Comparison of ENCODE assay signal across 8 cellular contexts in the genomic region with DNA sequence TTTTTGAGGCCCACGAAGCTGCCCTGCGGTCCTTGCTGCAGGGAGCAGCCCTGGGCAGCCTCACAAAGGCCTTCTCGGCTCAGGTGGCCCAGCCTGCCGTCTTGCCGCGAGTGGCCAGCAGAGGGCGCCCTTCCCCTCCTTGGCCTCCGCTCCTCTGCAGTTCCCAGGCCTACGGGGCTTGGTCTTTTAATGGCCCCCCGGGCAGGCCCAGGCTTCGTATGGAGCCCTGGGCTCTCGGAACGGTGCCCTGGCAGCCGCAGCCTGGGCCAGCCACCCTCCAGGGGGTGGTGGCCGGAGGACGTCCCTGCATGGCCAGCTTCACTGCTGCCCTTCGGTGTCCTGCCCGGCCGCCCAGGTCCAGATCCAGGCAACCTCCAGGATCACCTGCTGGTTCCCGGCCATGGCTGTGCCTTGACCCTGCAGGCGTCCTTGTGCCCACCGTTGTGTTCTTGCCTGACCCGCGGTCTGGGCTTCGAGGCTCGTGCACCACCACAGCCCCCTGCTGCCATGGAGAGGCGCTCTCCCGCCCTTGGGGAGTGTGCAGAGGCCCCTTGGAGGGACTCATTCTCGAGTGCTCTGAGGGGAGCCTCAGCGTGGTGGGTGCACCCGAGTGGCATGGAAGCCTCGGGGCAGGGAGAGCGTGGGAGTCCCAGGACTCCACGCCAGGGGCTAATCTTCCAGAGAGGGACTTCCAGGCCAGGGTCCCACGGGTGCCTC. TPM values are rescaled to one million over a fixed set of nuclear protein-coding genes. Genes with fewer than 3 reads are reported as not detected.
A peak's percentile ranks its signal among the peaks of the same experiment; 100 is the strongest.
DNase-seq lines count a peak whose midpoint lies in the region; ATAC-seq and TF ChIP-seq lines count a peak whose summit lies in the region.

No MANE protein-coding gene starts in this region.

- TF ChIP-seq RAD21 in HCT116 (IDR thresholded peaks at IDR 0.05; ENCODE audit: low read depth), result peak; percentile 86

- H3K4ac ChIP-seq in trophoblast cell (ENCODE audit: low read depth, low read length), result no peak overlapping the region

- RAD21 ChIA-PET in HCT116 (lab: Charles Lee; ENCODE audit: low non-redundant PET in 1 of 2, low total read pairs in 2 of 2, uncharacterized antibody in 2 of 2, unreplicated experiment in 2 of 2), result interaction anchor here in 1 of 2 experiments (0.7 kb wide), 2 partner anchors 13 to 17 kb away, joined by 4 to 6 read pairs; no protein-coding TSS in a partner anchor

- no CpG with 5 or more reads among the region's 35 CpGs for WGBS in trophoblast cell (ENCODE audit: extremely low coverage, insufficient coverage, insufficient read length)

- no peak overlapping the region for H2AK5ac ChIP-seq in trophoblast cell (ENCODE audit: low read length)

- H3K79me2 ChIP-seq in HCT116 (ENCODE audit: insufficient read depth, low read length), result no peaks in the 10 kb centered on the region
- no peaks in the 10 kb centered on the region for H3K79me2 ChIP-seq in trophoblast cell (ENCODE audit: control insufficient read depth, insufficient read depth, low read length, poor library complexity)

- no peak overlapping the region for H4K12ac ChIP-seq in trophoblast cell (ENCODE audit: low read depth, low read length)

- no peak overlapping the region for H2BK5ac ChIP-seq in trophoblast cell (ENCODE audit: low read depth, low read length, poor library complexity)

- H3K4me1 ChIP-seq in HCT116 (ENCODE audit: control insufficient read depth in 1 of 2, insufficient read depth in 2 of 2, low read length in 2 of 2) (peaks cover 7 to 14% of the 10 kb centered on the region in 2 experiments; a peak in 3 of 4 replicates), Panc1 (ENCODE audit: control insufficient read depth, insufficient read depth, low read length) (no peaks in the 10 kb centered on the region; the same call in 1 of the 2 replicates), foreskin keratinocyte (no peaks in the 10 kb centered on the region), trophoblast cell (ENCODE audit: control insufficient read depth in 1 of 2, insufficient read depth in 2 of 2, low read length in 2 of 2) (no peaks in the 10 kb centered on the region), vagina (peaks cover 7% of the 10 kb centered on the region)

- no peak overlapping the region for H4K91ac ChIP-seq in trophoblast cell (ENCODE audit: low read depth, low read length)

- H4K20me1 ChIP-seq in HCT116 (ENCODE audit: insufficient read depth), result no peaks in the 10 kb centered on the region

- in situ Hi-C loops in Panc1 (cut with HindIII; ENCODE audit: low pct_unique_long_range_greater_than_20kb, low sequenced_read_pairs), result no loop called here

- no peak overlapping the region for H3K23ac ChIP-seq in trophoblast cell (ENCODE audit: low read length)

- no peaks in the 10 kb centered on the region for H3K9me3 ChIP-seq in HCT116 (ENCODE audit: control insufficient read depth in 1 of 2, insufficient read depth in 1 of 2, low read depth in 1 of 2, low read length in 2 of 2)
- no peaks in the 10 kb centered on the region for H3K9me3 ChIP-seq in Panc1 (ENCODE audit: control insufficient read depth, insufficient read depth, low read depth, low read length)
- H3K9me3 ChIP-seq in trophoblast cell (ENCODE audit: insufficient read depth, low read depth, low read length), result peaks cover 2% of the 10 kb centered on the region
- no peaks in the 10 kb centered on the region for H3K9me3 ChIP-seq in vagina

- no peaks in the 10 kb centered on the region for H3K36me3 ChIP-seq in HCT116 (ENCODE audit: control insufficient read depth in 1 of 2, insufficient read depth in 2 of 2, low read length in 2 of 2)
- H3K36me3 ChIP-seq in Panc1 (ENCODE audit: control insufficient read depth, insufficient read depth, low read length), result no peaks in the 10 kb centered on the region
- H3K36me3 ChIP-seq in trophoblast cell (ENCODE audit: control insufficient read depth in 1 of 2, insufficient read depth in 2 of 2, low read length in 2 of 2), result no peaks in the 10 kb centered on the region
- H3K36me3 ChIP-seq in vagina, result no peaks in the 10 kb centered on the region

- H3K27me3 ChIP-seq in HCT116 (ENCODE audit: insufficient read depth, low read length) (no peaks in the 10 kb centered on the region), Panc1 (ENCODE audit: control insufficient read depth, insufficient read depth, low read length) (no peaks in the 10 kb centered on the region), foreskin keratinocyte (no peaks in the 10 kb centered on the region), trophoblast cell (ENCODE audit: insufficient read depth, low read length) (no peaks in the 10 kb centered on the region), vagina (no peaks in the 10 kb centered on the region)

- H2BK120ac ChIP-seq in trophoblast cell (ENCODE audit: insufficient read depth, low read length, poor library complexity), result no peak overlapping the region

- no peak overlapping the region for H3K18ac ChIP-seq in trophoblast cell (ENCODE audit: low read length)

- H3K9me2 ChIP-seq in HCT116 (ENCODE audit: insufficient read depth), result no peaks in the 10 kb centered on the region

- TF ChIP-seq CTCF in HCT116 (IDR thresholded peaks at IDR 0.05 in 2 of 3, conservative IDR thresholded peaks at IDR 0.05 in 1 of 3; ENCODE audit: borderline replicate concordance in 1 of 3, insufficient read depth in 1 of 3, low read depth in 2 of 3, low read length in 2 of 3) (peak; percentile 83 to 89 (median 86)), Panc1 (IDR thresholded peaks at IDR 0.05) (peak; percentile 92), foreskin keratinocyte (conservative IDR thresholded peaks at IDR 0.05) (peak; percentile 90), vagina (IDR thresholded peaks at IDR 0.05) (peak; percentile 54 to 70 (median 57))

- H3K79me1 ChIP-seq in trophoblast cell (ENCODE audit: low read length), result no peaks in the 10 kb centered on the region

- DNase-seq in Ammon's horn (ENCODE audit: low spot score) (peak; percentile 60), HCT116 (ENCODE audit: low read depth, low spot score) (no peak), Panc1 (ENCODE audit: low read depth, low spot score) (no peak), foreskin keratinocyte (no peak), trophoblast cell (peak; percentile 37 to 74), vagina (ENCODE audit: extremely low spot score in 2 of 2) (no peak), GF-D8 (lab: John Stamatoyannopoulos, UW) (no peak)
- peak; percentile 54 for DNase-seq in activated T-helper 9 cell treated with anti-CD3 and anti-CD28 coated beads, Interleukin-2, amount 50 U/mL, for 16 hours (ENCODE audit: low read depth)

- H3K14ac ChIP-seq in trophoblast cell (ENCODE audit: low read length), result no peak overlapping the region

- no peak for TF ChIP-seq POLR2A in HCT116 (IDR thresholded peaks at IDR 0.05; ENCODE audit: borderline replicate concordance, extremely low read depth, insufficient read depth, insufficient read length)
- no peak for TF ChIP-seq POLR2A in vagina (IDR thresholded peaks at IDR 0.05)

- POLR2A ChIA-PET in HCT116 (lab: Charles Lee) (no interaction called here), Panc1 (lab: Charles Lee) (no interaction called here)

- intact Hi-C loops in HCT116 (cut with micrococcal nuclease), result loop anchor here (1.0 kb wide), 1 partner anchor 36 kb away; no protein-coding TSS in a partner anchor
- intact Hi-C loops in Panc1 (cut with micrococcal nuclease; ENCODE audit: unreplicated experiment), result loop anchor here (5.0 kb wide), 1 partner anchor 37 kb away; no protein-coding TSS in a partner anchor
- intact Hi-C loops in vagina (cut with DNase I), result no loop called here

- H3K27ac ChIP-seq in HCT116 (ENCODE audit: low read depth, low read length) (peak overlapping the region; percentile 16; the same call in 1 of the 2 replicates), Panc1 (ENCODE audit: low read length) (no peak overlapping the region), foreskin keratinocyte (no peak overlapping the region), trophoblast cell (ENCODE audit: low read depth, low read length) (no peak overlapping the region), vagina (no peak overlapping the region)

- H4K8ac ChIP-seq in trophoblast cell (ENCODE audit: low read depth, low read length), result no peak overlapping the region

- H2AFZ ChIP-seq in HCT116 (ENCODE audit: low read depth, low read length, poor library complexity, severe bottlenecking) (no peak overlapping the region), trophoblast cell (ENCODE audit: insufficient read depth, low read length, poor library complexity) (no peak overlapping the region)

- no peak overlapping the region for H2BK12ac ChIP-seq in trophoblast cell (ENCODE audit: low read length)

- H3K4me2 ChIP-seq in HCT116 (ENCODE audit: low read length), result peak overlapping the region; percentile 31
- no peak overlapping the region for H3K4me2 ChIP-seq in trophoblast cell (ENCODE audit: low read length)

- ATAC-seq in HCT116, result peak; percentile 84
- ATAC-seq in Panc1, result peak; percentile 85
- peak; percentile 67 for ATAC-seq in foreskin keratinocyte

- CTCF ChIA-PET in HCT116 (lab: Charles Lee), result interaction anchor here (0.9 to 1.9 kb wide), 8 partner anchors 9 to 469 kb away, joined by 3 to 11 read pairs (median 4); no protein-coding TSS in a partner anchor
- CTCF ChIA-PET in Panc1 (lab: Charles Lee), result interaction anchor here (1.0 kb wide), 1 partner anchor 360 kb away, joined by 3 read pairs; no protein-coding TSS in a partner anchor

- H3K4me3 ChIP-seq in HCT116 (replicated peaks in 1 of 2; ENCODE audit: low read depth in 1 of 2, low read length in 2 of 2) (no peak overlapping the region), Panc1 (ENCODE audit: low read depth in 2 of 2, low read length in 2 of 2) (no peak overlapping the region), trophoblast cell (ENCODE audit: low read depth, low read length) (peak overlapping the region; percentile 16), vagina (no peak overlapping the region)

- no TSS peak for BruUV-seq in HCT116 (replicated peaks; lab: Mats Ljungman, UMichigan)
- BruUV-seq in Panc1 (replicated peaks; lab: Mats Ljungman, UMichigan), result no TSS peak

- no peak overlapping the region for H3K9ac ChIP-seq in HCT116 (ENCODE audit: low read length)
- no peak overlapping the region for H3K9ac ChIP-seq in trophoblast cell (ENCODE audit: low read length)

TF ChIP-seq in HCT116, 20 proteins besides CTCF, POLR2A, EP300 and RAD21 (continues in another document):
- TF ChIP-seq ZFX (IDR thresholded peaks at IDR 0.05), result no peak
- TF ChIP-seq YY1 (IDR thresholded peaks at IDR 0.05; ENCODE audit: extremely low read depth, insufficient replicate concordance, low read depth, low read length), result peak; percentile 16

RNA-seq across cellular contexts. Expression of gene ASPG, which starts 9.4 kb away (rescaled TPM):
- total RNA-seq in HCT116 (2021; ENCODE audit: unreplicated experiment) (not detected), Panc1 (2021; ENCODE audit: unreplicated experiment) (not detected), foreskin keratinocyte (0.11 and 0.14 TPM in 2 replicates), vagina (3.7 TPM)
- polyA plus RNA-seq in HCT116 (2012), result 0.15 and 0.17 TPM in 2 replicates
- polyA plus RNA-seq in Panc1 (2012; ENCODE audit: insufficient read length), result not detected
- polyA plus RNA-seq in foreskin keratinocyte, result 0.08 TPM in 1 of 2 replicates, not detected in the other
- not detected in 2 replicates for polyA plus RNA-seq in trophoblast cell (2013)

RNA-seq across cellular contexts. Expression of gene KIF26A, which starts 43.5 kb away (rescaled TPM):
- total RNA-seq in HCT116 (2021; ENCODE audit: unreplicated experiment) (10.2 TPM), Panc1 (2021; ENCODE audit: unreplicated experiment) (4.4 TPM), foreskin keratinocyte (1.3 and 2.0 TPM in 2 replicates), vagina (2.7 TPM)
- 4.3 and 4.8 TPM in 2 replicates for polyA plus RNA-seq in HCT116 (2012)
- polyA plus RNA-seq in Panc1 (2012; ENCODE audit: insufficient read length), result 2.9 TPM
- polyA plus RNA-seq in foreskin keratinocyte, result 0.42 and 0.53 TPM in 2 replicates
- 3.4 and 3.6 TPM in 2 replicates for polyA plus RNA-seq in trophoblast cell (2013)

Comparison
In these comparisons a context has a peak if more than half of its experiments do, and no peak if none do; other contexts are left out.
1. DNase-seq: peak in Ammon's horn (single experiment), activated T-helper 9 cell treated with anti-CD3 and anti-CD28 coated beads, Interleukin-2, amount 50 U/mL, for 16 hours (single experiment) and trophoblast cell (2 of 2); none in HCT116 (single experiment), Panc1 (single experiment), foreskin keratinocyte (0 of 2), vagina (0 of 2) and GF-D8 (single experiment).
2. Peak in every context shown above with its lines, with median percentiles within 50 percentile points of each other: ATAC-seq and CTCF ChIP-seq.